In genomic region chr1:25431495-25432363, GRCh38 we compare ENCODE assay signal across 8 cellular contexts. TPM values are rescaled to one million over a fixed set of nuclear protein-coding genes. Genes with fewer than 3 reads are reported as not detected.
DNase-seq lines count a peak whose midpoint lies in the region; ATAC-seq and TF ChIP-seq lines count a peak whose summit lies in the region.

No MANE protein-coding gene starts in this region.

- intact Hi-C loops in dendritic cell treated with granulocyte-macrophage colony-stimulating factor and Interleukin-4, amounts not matched to agents 40 ng/mL and 50 ng/mL, for 4 days (cut with micrococcal nuclease), result loop anchor here (5.0 kb wide), 1 partner anchor 431 kb away; no protein-coding TSS in a partner anchor
- intact Hi-C loops in vagina (cut with DNase I), result no loop called here

- H3K27me3 Mint-ChIP-seq in dendritic cell treated with granulocyte-macrophage colony-stimulating factor and Interleukin-4, amounts not matched to agents 40 ng/mL and 50 ng/mL, for 4 days, result peaks cover 4% of the 10 kb centered on the region

- H3K36me3 ChIP-seq in OCI-LY1 (ENCODE audit: insufficient read depth, low read length) (no peaks in the 10 kb centered on the region), vagina (no peaks in the 10 kb centered on the region)

- H3K4me2 ChIP-seq in OCI-LY1 (ENCODE audit: low read length), result peak overlapping the region; percentile 68

- peak overlapping the region; percentile 77 for H3K4me3 Mint-ChIP-seq in dendritic cell treated with granulocyte-macrophage colony-stimulating factor and Interleukin-4, amounts not matched to agents 40 ng/mL and 50 ng/mL, for 4 days

- no peaks in the 10 kb centered on the region for H3K36me3 Mint-ChIP-seq in dendritic cell treated with granulocyte-macrophage colony-stimulating factor and Interleukin-4, amounts not matched to agents 40 ng/mL and 50 ng/mL, for 4 days (ENCODE audit: low read depth)

- H3K4me1 ChIP-seq in OCI-LY1 (ENCODE audit: insufficient read depth, low read length, severe bottlenecking) (peaks cover 53% of the 10 kb centered on the region), mononuclear cell (ENCODE audit: insufficient read depth, low read length) (peaks cover 38% of the 10 kb centered on the region), vagina (peaks cover 60% of the 10 kb centered on the region)

- H4K20me1 ChIP-seq in OCI-LY1 (ENCODE audit: insufficient read depth, low read length), result no peaks in the 10 kb centered on the region

- H3K9me2 ChIP-seq in OCI-LY1 (ENCODE audit: low read depth, low read length), result no peaks in the 10 kb centered on the region

- no peaks in the 10 kb centered on the region for H3K9me3 Mint-ChIP-seq in dendritic cell treated with granulocyte-macrophage colony-stimulating factor and Interleukin-4, amounts not matched to agents 40 ng/mL and 50 ng/mL, for 4 days

- H3K27me3 ChIP-seq in OCI-LY1 (ENCODE audit: insufficient read depth, low read length) (no peaks in the 10 kb centered on the region), mononuclear cell (ENCODE audit: insufficient read depth, low read length) (no peaks in the 10 kb centered on the region), vagina (no peaks in the 10 kb centered on the region)

- DNase-seq in Daoy (ENCODE audit: low read depth) (peak; percentile 14), vagina (ENCODE audit: extremely low spot score in 2 of 2) (no peak)

- no peaks in the 10 kb centered on the region for H3F3A ChIP-seq in OCI-LY1 (ENCODE audit: insufficient read depth, low read length)

- no peak for TF ChIP-seq POLR2A in vagina (IDR thresholded peaks at IDR 0.05)

- peaks cover 50% of the 10 kb centered on the region for H3K79me2 ChIP-seq in OCI-LY1 (ENCODE audit: insufficient read depth, low read length)

- no peaks in the 10 kb centered on the region for H3K9me3 ChIP-seq in OCI-LY1 (ENCODE audit: low read length)
- no peaks in the 10 kb centered on the region for H3K9me3 ChIP-seq in mononuclear cell (ENCODE audit: low read depth, low read length)
- H3K9me3 ChIP-seq in vagina, result no peaks in the 10 kb centered on the region

- H3K4me1 Mint-ChIP-seq in dendritic cell treated with granulocyte-macrophage colony-stimulating factor and Interleukin-4, amounts not matched to agents 40 ng/mL and 50 ng/mL, for 4 days (ENCODE audit: low read depth), result peaks cover 34% of the 10 kb centered on the region

- peak overlapping the region; percentile 73 for H3K27ac Mint-ChIP-seq in dendritic cell treated with granulocyte-macrophage colony-stimulating factor and Interleukin-4, amounts not matched to agents 40 ng/mL and 50 ng/mL, for 4 days

- H3K9ac ChIP-seq in OCI-LY1 (ENCODE audit: low read length), result peak overlapping the region; percentile 83

- H2AFZ ChIP-seq in OCI-LY1 (ENCODE audit: low read length), result no peak overlapping the region

- H3K27ac ChIP-seq in OCI-LY1 (ENCODE audit: low read depth, low read length, poor library complexity, severe bottlenecking), result peak overlapping the region; percentile 54
- H3K27ac ChIP-seq in vagina, result peak overlapping the region; percentile 88

- ATAC-seq in HG02981 (IDR thresholded peaks at IDR 0.05; ENCODE audit: unreplicated experiment) (no peak), HG02798 (IDR thresholded peaks at IDR 0.05; ENCODE audit: poor library complexity, unreplicated experiment) (no peak), GM21825 (IDR thresholded peaks at IDR 0.05; ENCODE audit: unreplicated experiment) (no peak)

- H3K4me3 ChIP-seq in OCI-LY1 (ENCODE audit: low read depth, low read length, poor library complexity, severe bottlenecking), result peak overlapping the region; percentile 77
- peak overlapping the region; percentile 80 for H3K4me3 ChIP-seq in mononuclear cell (ENCODE audit: low read length)
- H3K4me3 ChIP-seq in vagina, result peak overlapping the region; percentile 92

- TF ChIP-seq CTCF in OCI-LY1 (IDR thresholded peaks at IDR 0.05; ENCODE audit: low read length) (no peak), vagina (IDR thresholded peaks at IDR 0.05) (no peak)

RNA-seq across cellular contexts. Expression of gene MACO1, which starts 1.0 kb away (rescaled TPM):
- total RNA-seq in Daoy (2014; rRNA removed; shearing (Covaris generic)), result 12.7 and 15.9 TPM in 2 replicates
- total RNA-seq in mononuclear cell (23.6 TPM), vagina (13.8 TPM)

RNA-seq across cellular contexts. Expression of gene RHCE, which starts 11.1 kb away (rescaled TPM):
- 0.23 and 0.65 TPM in 2 replicates for total RNA-seq in Daoy (2014; rRNA removed; shearing (Covaris generic))
- total RNA-seq in mononuclear cell (not detected), vagina (not detected)
